Comparison of ENCODE assay signal across 18 cellular contexts in the genomic region with DNA sequence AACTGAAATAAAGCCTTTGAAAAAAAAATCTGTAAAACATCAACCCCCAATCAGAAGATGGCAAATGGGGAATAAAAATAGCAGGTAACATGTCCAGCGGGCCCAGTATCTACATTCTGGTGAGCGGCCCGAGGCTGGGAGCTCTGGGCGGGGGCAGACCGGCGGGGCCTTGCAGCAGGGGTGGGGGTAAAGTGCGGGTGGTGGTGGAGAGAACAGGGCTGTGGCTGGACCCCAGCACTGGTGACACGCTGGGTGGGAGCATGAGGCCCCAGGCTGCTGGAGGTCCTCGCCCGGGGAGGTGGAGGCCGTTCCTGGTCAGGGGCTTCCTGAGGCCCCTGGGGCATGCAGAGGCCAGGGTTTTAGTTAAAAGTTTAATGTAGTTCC. TPM values are rescaled to one million over a fixed set of nuclear protein-coding genes. Genes with fewer than 3 reads are reported as not detected.
"Had no signal": no experiment of that assay in that cellular context is flagged by ENCODE, and none has a peak within 500 bp of the region (broad histone marks: within the 10 kb centered on the region; RNA-seq: fewer than 3 reads in every experiment).

No MANE protein-coding gene starts in this region.

- H3K4me3 ChIP-seq: body of pancreas, neural progenitor cell, testis had no signal

- H3K79me2 ChIP-seq: parathyroid adenoma had no signal

- H3K36me3 ChIP-seq: neural progenitor cell had no signal

- DNase-seq: activated CD4-positive, alpha-beta T cell treated with anti-CD3 and anti-CD28 coated beads, Interleukin-2, amount 50 U/mL, for 4 hours; activated CD4-positive, CD25-positive, alpha-beta regulatory T cell treated with anti-CD3 and anti-CD28 coated beads, Interleukin-2, amount 50 U/mL, for 72 hours; activated CD8-positive, alpha-beta memory T cell treated with anti-CD3 and anti-CD28 coated beads, Interleukin-2, amount 10 ng/mL, durations not matched to agents 7 days and 5 days; activated effector memory CD4-positive, alpha-beta T cell treated with Interleukin-2 at 50 U/mL for 16 hours; activated T-cell treated with anti-CD3 and anti-CD28 coated beads, Interleukin-2, amount 50 U/mL, for 24 hours; dermis blood vessel endothelial cell; stimulated activated CD4-positive, alpha-beta T cell treated with anti-CD3 and anti-CD28 coated beads, Interleukin-2, amount 100 ng/mL, for 24 hours; stimulated activated naive B cell treated with anti-CD40 and anti-IgM and Interleukin-4, amounts not matched to agents 10 μg/mL and 1 μg/mL and 100 μg/mL, for 72 hours; testis had no signal

- H2AFZ ChIP-seq: neural progenitor cell, parathyroid adenoma had no signal

- H3K4me2 ChIP-seq: neural progenitor cell had no signal

- H3K9ac ChIP-seq: neural progenitor cell, parathyroid adenoma had no signal

- H3K4me1 ChIP-seq: neural progenitor cell, testis had no signal

- H3K27ac ChIP-seq: neural progenitor cell, parathyroid adenoma had no signal

- ATAC-seq: activated CD8-positive, alpha-beta memory T cell treated with anti-CD3 and anti-CD28 coated beads, Interleukin-2, amount 10 ng/mL, durations not matched to agents 7 days and 5 days; left lobe of liver; stimulated activated naive B cell treated with anti-CD40 and anti-IgM and Interleukin-4, amounts not matched to agents 10 μg/mL and 1 μg/mL and 100 μg/mL, for 72 hours had no signal

- H3K27me3 ChIP-seq: body of pancreas, neural progenitor cell, testis had no signal

- H3K9me3 ChIP-seq: body of pancreas, testis had no signal

RNA-seq across cellular contexts. Expression of gene FUT5, which starts 45.4 kb away (rescaled TPM):
- total RNA-seq: activated CD8-positive, alpha-beta memory T cell treated with anti-CD3 and anti-CD28 coated beads, Interleukin-2, amount 10 ng/mL, durations not matched to agents 7 days and 5 days; body of pancreas; cerebellum; dermis blood vessel endothelial cell; epithelial cell of proximal tubule; mesenteric fat pad; myocyte; T-helper 2 cell treated with Interferon-gamma antibody and Interleukin-4, amounts not matched to agents 100 ng/mL and 5 ng/mL, for 36 hours had no signal
